ENCODE assay signal across 20 cellular contexts in genomic region chr22:27842236-27842993, GRCh38. TPM values are rescaled to one million over a fixed set of nuclear protein-coding genes. Genes with fewer than 3 reads are reported as not detected.
DNase-seq lines count a peak whose midpoint lies in the region; ATAC-seq and TF ChIP-seq lines count a peak whose summit lies in the region.
"Had no signal": no experiment of that assay in that cellular context is flagged by ENCODE, and none has a peak within 500 bp of the region (broad histone marks: within the 10 kb centered on the region; RNA-seq: fewer than 3 reads in every experiment).

No MANE protein-coding gene starts in this region.

- TF ChIP-seq CTCF in left ventricle myocardium inferior (IDR thresholded peaks at IDR 0.05; ENCODE audit: borderline replicate concordance) = no peak
- no peak for TF ChIP-seq CTCF in suprapubic skin (IDR thresholded peaks at IDR 0.05)

- H3K27me3 Mint-ChIP-seq in activated T-helper 17 cell treated with anti-CD3 and anti-CD28 coated beads, Interleukin-2, amount 50 U/mL, for 72 hours = no peaks in the 10 kb centered on the region

- 70% methylated on average over 8 of the region's 8 CpGs for WGBS in suprapubic skin

- peaks cover 7% of the 10 kb centered on the region for H3K9me3 Mint-ChIP-seq in activated T-helper 17 cell treated with anti-CD3 and anti-CD28 coated beads, Interleukin-2, amount 50 U/mL, for 72 hours

- H3K4me3 Mint-ChIP-seq in activated T-helper 17 cell treated with anti-CD3 and anti-CD28 coated beads, Interleukin-2, amount 50 U/mL, for 72 hours = no peak overlapping the region

- DNase-seq in NCI-H2171 (lab: John Stamatoyannopoulos, UW) (peak; percentile 22), left ventricle myocardium inferior (no peak), suprapubic skin (ENCODE audit: low spot score in 2 of 2) (peak; percentile 41 to 68), HEK293T (ENCODE audit: extremely low spot score) (no peak)
- DNase-seq: DMS79 treated with DMSO at 0.1 percent for 48 hours; erythroblast; H7; Kasumi-1; NCI-H1092; NCI-H2081; psoas muscle; stimulated activated CD4-positive, alpha-beta T cell treated with anti-CD3 and anti-CD28 coated beads, Interleukin-2, amount 100 ng/mL, for 48 hours; stimulated activated naive CD8-positive, alpha-beta T cell treated with anti-CD3 and anti-CD28 coated beads, Interleukin-15, Interleukin-2, amounts not matched to agents 100 U/mL and 50 U/mL, for 24 hours; transverse colon had no signal

- peak overlapping the region; percentile 39 for H3K27ac ChIP-seq in left ventricle myocardium inferior (replicated peaks)
- no peak overlapping the region for H3K27ac ChIP-seq in suprapubic skin
- H3K27ac ChIP-seq: psoas muscle had no signal

- H3K27ac Mint-ChIP-seq in activated T-helper 17 cell treated with anti-CD3 and anti-CD28 coated beads, Interleukin-2, amount 50 U/mL, for 72 hours = peak overlapping the region; percentile 33

- CTCF ChIA-PET in HEK293T (lab: Yijun Ruan, JAX) = no interaction called here

- no peaks in the 10 kb centered on the region for H3K27me3 ChIP-seq in left ventricle myocardium inferior (ENCODE audit: low read depth)
- no peaks in the 10 kb centered on the region for H3K27me3 ChIP-seq in suprapubic skin
- H3K27me3 ChIP-seq: transverse colon had no signal

- peaks cover 39% of the 10 kb centered on the region for H3K36me3 Mint-ChIP-seq in activated T-helper 17 cell treated with anti-CD3 and anti-CD28 coated beads, Interleukin-2, amount 50 U/mL, for 72 hours (ENCODE audit: low read depth)

- POLR2A ChIA-PET in HEK293T (lab: Yijun Ruan, JAX) = no interaction called here

- H3K4me1 Mint-ChIP-seq in activated T-helper 17 cell treated with anti-CD3 and anti-CD28 coated beads, Interleukin-2, amount 50 U/mL, for 72 hours = peaks cover 5% of the 10 kb centered on the region

- peaks cover 5% of the 10 kb centered on the region for H3K9me3 ChIP-seq in left ventricle myocardium inferior (replicated peaks)
- no peaks in the 10 kb centered on the region for H3K9me3 ChIP-seq in suprapubic skin
- H3K9me3 ChIP-seq: psoas muscle, transverse colon had no signal

- no peak for ATAC-seq in activated T-helper 17 cell treated with anti-CD3 and anti-CD28 coated beads, Interleukin-2, amount 50 U/mL, for 72 hours (replicated peaks)
- ATAC-seq in HG03280 (IDR thresholded peaks at IDR 0.05; ENCODE audit: unreplicated experiment) = no peak
- ATAC-seq in GM21390 (IDR thresholded peaks at IDR 0.05; ENCODE audit: unreplicated experiment) = no peak
- ATAC-seq: left lobe of liver; Panc1; stimulated activated naive CD8-positive, alpha-beta T cell treated with anti-CD3 and anti-CD28 coated beads, Interleukin-15, Interleukin-2, amounts not matched to agents 100 U/mL and 50 U/mL, for 24 hours had no signal

- H3K4me1 ChIP-seq in left ventricle myocardium inferior (peaks cover 18% of the 10 kb centered on the region), suprapubic skin (no peaks in the 10 kb centered on the region)
- H3K4me1 ChIP-seq: psoas muscle, transverse colon had no signal

- intact Hi-C loops in left ventricle myocardium inferior (cut with micrococcal nuclease) = no loop called here

- H3K36me3 ChIP-seq in left ventricle myocardium inferior (no peaks in the 10 kb centered on the region), suprapubic skin (peaks cover 13% of the 10 kb centered on the region)
- H3K36me3 ChIP-seq: transverse colon had no signal

- H3K4me3 ChIP-seq in left ventricle myocardium inferior (no peak overlapping the region), suprapubic skin (no peak overlapping the region)
- H3K4me3 ChIP-seq: psoas muscle, smooth muscle cell, transverse colon had no signal

- no peak for TF ChIP-seq EP300 in suprapubic skin (IDR thresholded peaks at IDR 0.05)

- TF ChIP-seq POLR2A in suprapubic skin (IDR thresholded peaks at IDR 0.05) = no peak

TF ChIP-seq in HEK293T, 16 proteins besides CTCF, POLR2A, EP300 and RAD21:
- TF ChIP-seq CTBP1 (IDR thresholded peaks at IDR 0.05; ENCODE audit: borderline replicate concordance) = no peak
- no peak for TF ChIP-seq FOXK2 (IDR thresholded peaks at IDR 0.05)
- TF ChIP-seq ELF4 (IDR thresholded peaks at IDR 0.05) = no peak
- TF ChIP-seq L3MBTL2 (conservative IDR thresholded peaks at IDR 0.05) = no peak

RNA-seq across cellular contexts. Expression of gene MN1, which starts 40.9 kb away (rescaled TPM):
- total RNA-seq in activated T-helper 17 cell treated with anti-CD3 and anti-CD28 coated beads, Interleukin-2, amount 50 U/mL, for 72 hours = under 1 TPM; 0.13 TPM
- total RNA-seq in left ventricle myocardium inferior (7.7 TPM), suprapubic skin (1 to 10 TPM; 1.7 to 6.5 (median 4.1) TPM)

Comparison
In these comparisons a context has a peak if more than half of its experiments do, and no peak if none do; other contexts are left out.
1. DNase-seq: peak in NCI-H2171 (single experiment) and suprapubic skin (2 of 2); none in left ventricle myocardium inferior (single experiment) and HEK293T (single experiment).